ENCODE assay signal across 10 cellular contexts in the genomic region with DNA sequence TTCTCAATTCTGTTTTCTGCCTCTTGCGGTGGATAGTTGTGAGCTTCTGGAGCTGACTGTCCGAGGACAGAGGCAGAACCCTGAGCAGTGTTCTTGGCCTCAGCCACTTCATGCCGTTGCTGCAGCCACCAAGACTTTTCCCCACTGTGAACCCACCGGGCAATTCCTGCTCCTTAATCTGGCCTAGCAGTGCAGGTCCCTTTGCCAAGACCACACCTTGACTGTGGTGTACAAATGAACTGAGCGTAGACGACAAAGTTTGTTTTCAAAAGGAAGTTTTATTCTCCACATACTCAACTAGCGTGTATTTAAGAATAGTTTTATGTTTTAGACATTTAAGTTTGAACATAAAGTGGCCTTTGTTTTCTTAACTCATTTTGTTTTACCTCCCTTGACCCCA. TPM values are rescaled to one million over a fixed set of nuclear protein-coding genes. Genes with fewer than 3 reads are reported as not detected.
"Had no signal": no experiment of that assay in that cellular context is flagged by ENCODE, and none has a peak within 500 bp of the region (broad histone marks: within the 10 kb centered on the region; RNA-seq: fewer than 3 reads in every experiment).

No MANE protein-coding gene starts in this region.

- DNase-seq: H9, HCEC 1CT, HFFc6, IMR-90 had no signal

- ATAC-seq: GM23338, K562 had no signal

- H3K4me3 ChIP-seq: GM23338, K562 had no signal

- FAIRE-seq: H1, H54, HTR-8/SVneo, K562 had no signal

RNA-seq across cellular contexts. Expression of a gene that starts 58.1 kb away (rescaled TPM):
- total RNA-seq: GM23338, H1, H9, HFFc6, HT-29, IMR-90, K562 had no signal
- polyA plus RNA-seq: GM23338, H1, IMR-90, K562 had no signal
